Comparison of ENCODE assay signal across 9 cellular contexts in the genomic region with DNA sequence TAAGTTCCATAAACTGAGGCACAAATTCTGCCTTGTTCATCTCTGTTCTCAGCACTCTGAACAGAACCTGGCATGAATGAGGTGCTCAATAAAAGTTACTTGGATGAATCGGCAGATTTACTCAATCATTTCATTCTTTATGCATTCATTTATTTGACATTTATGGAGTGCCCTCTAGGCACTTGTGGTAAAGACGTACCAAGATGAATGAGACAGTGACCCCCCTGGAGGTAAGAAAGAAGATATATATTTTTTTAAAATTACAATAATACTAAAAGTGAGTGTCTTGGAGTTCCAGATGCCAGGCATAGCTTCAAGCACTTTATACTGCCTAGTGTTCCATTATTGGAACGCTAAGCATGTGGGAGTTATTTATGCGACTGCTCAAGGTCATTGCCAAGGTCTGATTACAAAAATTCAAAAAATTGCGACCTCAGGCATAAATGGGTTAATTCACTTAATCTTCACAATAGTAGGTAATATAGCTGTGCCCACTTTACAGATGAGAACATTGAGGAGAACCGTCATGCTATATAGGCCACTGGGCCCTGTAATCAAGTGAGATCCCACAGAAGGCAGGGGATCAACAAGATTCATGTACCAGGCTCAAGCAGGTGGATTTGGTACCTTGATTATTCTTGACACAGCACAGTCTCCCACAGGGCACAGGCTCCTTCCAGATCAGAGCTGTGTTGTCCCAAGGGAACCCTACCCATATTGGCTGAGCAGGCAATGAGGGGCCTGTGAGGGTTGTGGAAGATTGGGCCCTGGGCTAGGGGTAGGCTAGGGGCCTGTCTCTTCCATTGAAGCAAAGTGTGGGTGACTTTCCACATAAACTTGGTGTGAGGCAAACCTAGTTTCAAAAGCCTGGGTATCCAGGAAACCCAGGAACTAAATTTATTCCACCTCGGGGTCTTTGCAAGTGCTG. TPM values are rescaled to one million over a fixed set of nuclear protein-coding genes. Genes with fewer than 3 reads are reported as not detected.
DNase-seq lines count a peak whose midpoint lies in the region; ATAC-seq, FAIRE-seq and TF ChIP-seq lines count a peak whose summit lies in the region.
"Had no signal": no experiment of that assay in that cellular context is flagged by ENCODE, and none has a peak within 500 bp of the region (broad histone marks: within the 10 kb centered on the region; RNA-seq: fewer than 3 reads in every experiment).

No MANE protein-coding gene starts in this region.

- H3K27me3 ChIP-seq in DOHH2 (ENCODE audit: control insufficient read depth, low read length) (no peaks in the 10 kb centered on the region), pancreas (no peaks in the 10 kb centered on the region)
- no peaks in the 10 kb centered on the region for H3K27me3 ChIP-seq in effector memory CD4-positive, alpha-beta T cell (replicated peaks; ENCODE audit: control insufficient read depth, insufficient read depth, low read length, poor library complexity, severe bottlenecking)

- H3K79me2 ChIP-seq in DOHH2 (ENCODE audit: control insufficient read depth, low read length) (no peaks in the 10 kb centered on the region), OCI-LY7 (ENCODE audit: insufficient read depth, low read depth, low read length) (no peaks in the 10 kb centered on the region)

- CTCF ChIA-PET in OCI-LY7 (lab: Charles Lee; ENCODE audit: unreplicated experiment), result interaction anchor here (1.6 kb wide), 1 partner anchor 107 kb away, joined by 4 read pairs; no protein-coding TSS in a partner anchor

- intact Hi-C loops in OCI-LY7 (cut with micrococcal nuclease; ENCODE audit: unreplicated experiment) (loop anchor here (1.0 to 5.0 kb wide), 4 partner anchors 33 to 94 kb away; no protein-coding TSS in a partner anchor), pancreas (cut with DNase I) (loop anchor here in 1 of 3 donors (10.0 kb wide), 1 partner anchor 67 kb away; no protein-coding TSS in a partner anchor)

- peak; percentile 4 for TF ChIP-seq CTCF in DOHH2 (IDR thresholded peaks at IDR 0.05; ENCODE audit: low read depth, low read length, poor library complexity, severe bottlenecking)
- peak; percentile 52; the same call in 1 of the 2 replicates for TF ChIP-seq CTCF in OCI-LY7 (conservative IDR thresholded peaks at IDR 0.05; ENCODE audit: low read length)
- TF ChIP-seq CTCF in pancreas (IDR thresholded peaks at IDR 0.05), result no peak

- peak overlapping the region; percentile 43; the same call in 1 of the 2 replicates for H2AFZ ChIP-seq in OCI-LY7 (ENCODE audit: low read length)

- no peaks in the 10 kb centered on the region for H4K20me1 ChIP-seq in DOHH2 (ENCODE audit: control insufficient read depth, insufficient read depth, low read depth, low read length)
- H4K20me1 ChIP-seq in OCI-LY7 (ENCODE audit: insufficient read depth, low read length), result no peaks in the 10 kb centered on the region

- ATAC-seq in pancreas, result no peak

- H3K9me2 ChIP-seq in DOHH2 (replicated peaks; ENCODE audit: control insufficient read depth, low read length) (no peaks in the 10 kb centered on the region), OCI-LY7 (ENCODE audit: insufficient read depth, low read length) (no peaks in the 10 kb centered on the region)

- H3K27ac ChIP-seq in DOHH2 (ENCODE audit: low read depth, low read length), result 0 out of 2 replicates have a peak overlapping the region, but pooled peaks have one; percentile 9
- no peak overlapping the region for H3K27ac ChIP-seq in OCI-LY7 (ENCODE audit: low read depth, low read length, poor library complexity, severe bottlenecking)
- H3K27ac ChIP-seq in effector memory CD4-positive, alpha-beta T cell (ENCODE audit: insufficient read depth, low read length, poor library complexity, severe bottlenecking), result peak overlapping the region; percentile 67
- peak overlapping the region; percentile 14 to 68 (median 56) for H3K27ac ChIP-seq in pancreas

- H3K4me3 ChIP-seq in DOHH2 (ENCODE audit: low read length), result peak overlapping the region; percentile 74
- peak overlapping the region; percentile 55 for H3K4me3 ChIP-seq in OCI-LY7 (ENCODE audit: low read depth, low read length, poor library complexity, severe bottlenecking)
- no peak overlapping the region for H3K4me3 ChIP-seq in effector memory CD4-positive, alpha-beta T cell (ENCODE audit: insufficient read depth, low read depth, low read length, poor library complexity, severe bottlenecking)
- peak overlapping the region in 1 of 4 donors; percentile 31 for H3K4me3 ChIP-seq in pancreas

- H3K9me3 ChIP-seq in DOHH2 (ENCODE audit: control insufficient read depth, insufficient read depth, low read length), result no peaks in the 10 kb centered on the region
- H3K9me3 ChIP-seq in OCI-LY7 (ENCODE audit: low read length), result no peaks in the 10 kb centered on the region
- no peaks in the 10 kb centered on the region for H3K9me3 ChIP-seq in effector memory CD4-positive, alpha-beta T cell (ENCODE audit: control insufficient read depth, low read length)
- no peaks in the 10 kb centered on the region for H3K9me3 ChIP-seq in pancreas

- no peak for FAIRE-seq in pancreas (lab: Jason Lieb, UNC)
- FAIRE-seq: TTC549 had no signal

- H3K36me3 ChIP-seq in DOHH2 (ENCODE audit: control insufficient read depth, low read length), result no peaks in the 10 kb centered on the region
- no peaks in the 10 kb centered on the region for H3K36me3 ChIP-seq in OCI-LY7 (ENCODE audit: insufficient read depth, low read length)
- no peaks in the 10 kb centered on the region for H3K36me3 ChIP-seq in effector memory CD4-positive, alpha-beta T cell (ENCODE audit: control insufficient read depth, insufficient read depth, low read length)
- no peaks in the 10 kb centered on the region for H3K36me3 ChIP-seq in pancreas

- 55 to 62% methylated on average over 7 of the region's 7 CpGs for WGBS in pancreas, 2 donors

- peak; percentile 30 for DNase-seq in OCI-LY7 (ENCODE audit: low spot score)
- no peak for DNase-seq in effector memory CD4-positive, alpha-beta T cell
- peak in 1 of 6 donors; percentile 13 for DNase-seq in pancreas
- DNase-seq in DMS114 treated with DMSO at 0.1 percent for 48 hours (lab: John Stamatoyannopoulos, UW; ENCODE audit: unreplicated experiment), result no peak
- no peak for DNase-seq in NCI-H1105 (lab: John Stamatoyannopoulos, UW)
- no peak for DNase-seq in AG20443 (ENCODE audit: low spot score)
- DNase-seq in pons (ENCODE audit: low spot score), result no peak

- POLR2A ChIA-PET in OCI-LY7 (lab: Charles Lee), result interaction anchor here (0.6 kb wide), 1 partner anchor 33 kb away, joined by 3 read pairs; no protein-coding TSS in a partner anchor

- H3F3A ChIP-seq in DOHH2 (ENCODE audit: control insufficient read depth, insufficient read depth), result peaks cover 18% of the 10 kb centered on the region

- peak overlapping the region; percentile 93 for H3K4me2 ChIP-seq in DOHH2 (ENCODE audit: low read length)
- H3K4me2 ChIP-seq in OCI-LY7 (ENCODE audit: low read length), result peak overlapping the region; percentile 65

- peaks cover 38% of the 10 kb centered on the region for H3K4me1 ChIP-seq in DOHH2 (ENCODE audit: control insufficient read depth, low read length)
- H3K4me1 ChIP-seq in OCI-LY7 (ENCODE audit: insufficient read depth, low read length, poor library complexity, severe bottlenecking), result peaks cover 30% of the 10 kb centered on the region
- H3K4me1 ChIP-seq in effector memory CD4-positive, alpha-beta T cell (ENCODE audit: control insufficient read depth, insufficient read depth, low read length, poor library complexity, severe bottlenecking), result peaks cover 24% of the 10 kb centered on the region
- H3K4me1 ChIP-seq in pancreas, result peaks cover 8 to 38% (median 14%) of the 10 kb centered on the region in 3 donors

- BruUV-seq in OCI-LY7 (replicated peaks; lab: Mats Ljungman, UMichigan), result no TSS peak

RNA-seq across cellular contexts. Expression of a gene that starts 10.7 kb away (rescaled TPM):
- not detected in 2 replicates for total RNA-seq in OCI-LY7 (2014; rRNA removed; shearing (Covaris generic))
- not detected in 2 replicates for total RNA-seq in OCI-LY7 (2022)
- under 1 TPM in 2 of 6 donors, not detected in 4; 0.09 to 0.43 TPM for total RNA-seq in pancreas
- under 1 TPM; 0.08 to 0.14 TPM for polyA plus RNA-seq in pancreas

RNA-seq across cellular contexts. Expression of a gene that starts 28.3 kb away (rescaled TPM):
- total RNA-seq in OCI-LY7 (2014; rRNA removed; shearing (Covaris generic)), result 9.5 and 10.5 TPM in 2 replicates
- total RNA-seq in OCI-LY7 (2022) (9.4 and 9.7 TPM in 2 replicates), pancreas (10 to 100 TPM in 5 of 6 donors, 1 to 10 TPM in 1; 9.0 to 29.2 (median 13.4) TPM)
- polyA plus RNA-seq in pancreas, result 10 to 100 TPM; 20.3 to 31.4 TPM

Comparison
In these comparisons a context has a peak if more than half of its experiments do, and no peak if none do; other contexts are left out.
1. CTCF ChIP-seq: peak in DOHH2 (single experiment) and OCI-LY7 (single experiment); none in pancreas (0 of 4).